8 cellular contexts compared by ENCODE assay signal in genomic region chr17:1516403-1517161, GRCh38. TPM values are rescaled to one million over a fixed set of nuclear protein-coding genes. Genes with fewer than 3 reads are reported as not detected.
DNase-seq lines count a peak whose midpoint lies in the region; ATAC-seq and TF ChIP-seq lines count a peak whose summit lies in the region.

TSS of gene INPP5K (minus strand) at chr17:1516612. CDS start at chr17:1516499, 113 bp downstream.

- H3K27me3 Mint-ChIP-seq in activated T-helper 2 cell treated with anti-CD3 and anti-CD28 coated beads, Interferon-gamma antibody, Interleukin-2, Interleukin-4, amounts not matched to agents 10 μg/mL and 5 μg/mL and 100 μg/mL, durations not matched to agents 14 hours and 24 hours and 36 hours (ENCODE audit: low read depth) = no peaks in the 10 kb centered on the region
- no peaks in the 10 kb centered on the region for H3K27me3 Mint-ChIP-seq in natural killer cell (ENCODE audit: low read depth in 2 of 2)

- peak within 1 kb of the TSS; percentile 83 for H3K4me3 ChIP-seq in LNCaP clone FGC (ENCODE audit: low read depth, low read length)
- H3K4me3 ChIP-seq in fibroblast of mammary gland (ENCODE audit: control insufficient read depth, low read depth, low read length) = peak within 1 kb of the TSS; percentile 94

- CTCF ChIA-PET in RWPE1 (lab: Yijun Ruan, JAX) = interaction anchor here (0.5 to 2.4 kb wide), 6 partner anchors 21 to 257 kb away, joined by 3 to 16 read pairs (median 5); no protein-coding TSS in a partner anchor

- TF ChIP-seq CTCF in LNCaP clone FGC (IDR thresholded peaks at IDR 0.05; ENCODE audit: control insufficient read depth, extremely low read depth, insufficient read depth) (no peak), RWPE1 (conservative IDR thresholded peaks at IDR 0.05; ENCODE audit: low read depth) (no peak), fibroblast of mammary gland (conservative IDR thresholded peaks at IDR 0.05; ENCODE audit: control insufficient read depth, insufficient read depth, low read depth, low read length) (no peak), natural killer cell (IDR thresholded peaks at IDR 0.05) (no peak)

- H3K4me1 Mint-ChIP-seq in activated T-helper 2 cell treated with anti-CD3 and anti-CD28 coated beads, Interferon-gamma antibody, Interleukin-2, Interleukin-4, amounts not matched to agents 10 μg/mL and 5 μg/mL and 100 μg/mL, durations not matched to agents 14 hours and 24 hours and 36 hours (ENCODE audit: low read depth) = peaks cover 15% of the 10 kb centered on the region
- H3K4me1 Mint-ChIP-seq in natural killer cell = peaks cover 11 to 23% of the 10 kb centered on the region in 2 donors

- H3K27ac Mint-ChIP-seq in activated T-helper 2 cell treated with anti-CD3 and anti-CD28 coated beads, Interferon-gamma antibody, Interleukin-2, Interleukin-4, amounts not matched to agents 10 μg/mL and 5 μg/mL and 100 μg/mL, durations not matched to agents 14 hours and 24 hours and 36 hours = peak within 1 kb of the TSS; percentile 82
- peak within 1 kb of the TSS; percentile 89 to 94 for H3K27ac Mint-ChIP-seq in natural killer cell

- H3K9me3 Mint-ChIP-seq in activated T-helper 2 cell treated with anti-CD3 and anti-CD28 coated beads, Interferon-gamma antibody, Interleukin-2, Interleukin-4, amounts not matched to agents 10 μg/mL and 5 μg/mL and 100 μg/mL, durations not matched to agents 14 hours and 24 hours and 36 hours = no peaks in the 10 kb centered on the region
- no peaks in the 10 kb centered on the region for H3K9me3 Mint-ChIP-seq in natural killer cell

- POLR2A ChIA-PET in RWPE1 (lab: Yijun Ruan, JAX; ENCODE audit: low non-redundant PET) = interaction anchor here (0.5 to 1.7 kb wide), 6 partner anchors 16 to 29 kb away, joined by 3 to 6 read pairs (median 4); no protein-coding TSS in a partner anchor

- peak; percentile 89 to 98 (median 89) for ATAC-seq in natural killer cell

- intact Hi-C loops in activated T-helper 2 cell treated with anti-CD3 and anti-CD28 coated beads, Interferon-gamma antibody, Interleukin-2, Interleukin-4, amounts not matched to agents 10 μg/mL and 5 μg/mL and 100 μg/mL, durations not matched to agents 14 hours and 24 hours and 36 hours (cut with micrococcal nuclease) = loop anchor here (1.0 to 10.0 kb wide), 6 partner anchors 28 to 242 kb away; partner anchors contain the start of genes BHLHA9, CRK, PITPNA and TRARG1
- intact Hi-C loops in natural killer cell (cut with micrococcal nuclease) = loop anchor here (1.0 to 5.0 kb wide), 3 partner anchors 46 to 111 kb away; partner anchors contain the start of genes CRK, PITPNA and SLC43A2

- H3K36me3 Mint-ChIP-seq in activated T-helper 2 cell treated with anti-CD3 and anti-CD28 coated beads, Interferon-gamma antibody, Interleukin-2, Interleukin-4, amounts not matched to agents 10 μg/mL and 5 μg/mL and 100 μg/mL, durations not matched to agents 14 hours and 24 hours and 36 hours (ENCODE audit: low read depth) = peaks cover 30% of the 10 kb centered on the region
- H3K36me3 Mint-ChIP-seq in natural killer cell = no peaks in the 10 kb centered on the region

- H3K27ac ChIP-seq in RWPE1 = peak within 1 kb of the TSS; percentile 93

- DNase-seq in ELF-1 (ENCODE audit: low read depth, low spot score) (peak; percentile 97), GOT3 (lab: John Stamatoyannopoulos, UW) (peak; percentile 93), LNCaP clone FGC (ENCODE audit: low read depth) (peak; percentile 90), RWPE1 (ENCODE audit: low spot score) (peak; percentile 98), fibroblast of mammary gland (ENCODE audit: low read depth) (peak; percentile 97), natural killer cell (peak; percentile 97)
- peak; percentile 99 for DNase-seq in activated T-helper 2 cell treated with anti-CD3 and anti-CD28 coated beads, Interferon-gamma antibody, Interleukin-2, Interleukin-4, amounts not matched to agents 10 μg/mL and 5 μg/mL and 100 μg/mL, durations not matched to agents 14 hours and 24 hours and 36 hours (ENCODE audit: low spot score)
- DNase-seq in stimulated activated naive CD4-positive, alpha-beta T cell treated with Interleukin-2 at 50 U/mL for 16 hours (lab: John Stamatoyannopoulos, UW) = peak; percentile 98

- H3K4me3 Mint-ChIP-seq in activated T-helper 2 cell treated with anti-CD3 and anti-CD28 coated beads, Interferon-gamma antibody, Interleukin-2, Interleukin-4, amounts not matched to agents 10 μg/mL and 5 μg/mL and 100 μg/mL, durations not matched to agents 14 hours and 24 hours and 36 hours (ENCODE audit: low read depth) = peak within 1 kb of the TSS; percentile 84
- peak within 1 kb of the TSS; percentile 95 for H3K4me3 Mint-ChIP-seq in natural killer cell

RNA-seq across cellular contexts. Expression of gene INPP5K, which starts in this region (rescaled TPM):
- 26.2 and 31.0 TPM in 2 replicates for total RNA-seq in activated T-helper 2 cell treated with anti-CD3 and anti-CD28 coated beads, Interferon-gamma antibody, Interleukin-2, Interleukin-4, amounts not matched to agents 10 μg/mL and 5 μg/mL and 100 μg/mL, durations not matched to agents 14 hours and 24 hours and 36 hours
- 100 to 1,000 TPM; 278 to 317 (median 292) TPM for total RNA-seq in natural killer cell

Comparison
In these comparisons a context has a peak if more than half of its experiments do, and no peak if none do; other contexts are left out.
1. Peak in every context shown above with its lines: DNase-seq, ATAC-seq, H3K4me3 ChIP-seq and H3K27ac ChIP-seq.